ENCODE assay signal across 16 cellular contexts in the genomic region with DNA sequence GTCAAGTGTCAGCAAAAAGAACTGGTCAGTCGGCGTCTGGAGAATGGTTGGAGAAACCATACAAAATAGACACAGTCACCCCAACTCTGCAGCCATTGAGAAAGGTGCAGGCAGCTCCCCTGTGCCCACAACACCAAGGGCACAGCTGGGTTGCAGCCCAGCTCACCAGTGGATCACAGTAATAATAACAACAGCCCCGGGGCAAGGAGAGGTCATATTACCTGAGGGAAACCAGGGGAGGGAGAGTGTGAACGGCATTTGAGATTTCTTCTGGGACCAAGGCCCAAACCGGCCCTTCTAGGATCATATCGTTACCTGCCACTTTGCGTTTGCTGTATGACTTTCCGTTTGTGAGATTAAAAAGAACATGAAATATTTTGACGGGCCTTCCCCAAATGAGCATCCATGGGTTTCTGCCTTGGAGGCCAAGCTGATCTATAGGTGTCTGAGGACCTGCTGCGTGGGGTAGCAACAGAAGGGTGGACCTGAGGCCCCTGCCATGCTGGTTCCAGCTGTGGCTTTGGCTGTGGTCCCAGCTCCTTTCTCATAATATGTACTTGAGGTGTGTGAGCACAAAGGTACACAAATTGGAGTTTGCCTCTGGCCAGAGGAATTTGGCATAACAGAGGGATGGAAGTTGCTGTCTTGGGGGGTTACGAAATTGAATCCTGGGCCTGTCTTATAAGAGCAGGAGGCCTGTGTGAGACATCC.
DNase-seq lines count a peak whose midpoint lies in the region; ATAC-seq and TF ChIP-seq lines count a peak whose summit lies in the region.
"Had no signal": no experiment of that assay in that cellular context is flagged by ENCODE, and none has a peak within 500 bp of the region (broad histone marks: within the 10 kb centered on the region; RNA-seq: fewer than 3 reads in every experiment).

No MANE protein-coding gene starts in this region.

- H3K4me3 Mint-ChIP-seq in endodermal cell (no peak overlapping the region), progenitor cell of endocrine pancreas (ENCODE audit: low read depth) (no peak overlapping the region)
- H3K4me3 Mint-ChIP-seq: IgD-negative memory B cell had no signal

- POLR2A ChIA-PET in HEK293 (lab: Yijun Ruan, JAX): no interaction called here

- H3K9ac ChIP-seq in endodermal cell (ENCODE audit: extremely low read depth, low read length, poor library complexity, severe bottlenecking) (no peak overlapping the region), colonic mucosa (ENCODE audit: low read depth in 2 of 2, low read length in 2 of 2) (no peak overlapping the region)

- intact Hi-C loops in colonic mucosa (cut with DNase I): no loop called here

- H3K27me3 ChIP-seq in endodermal cell (ENCODE audit: control insufficient read depth, insufficient read depth, low read length, poor library complexity, severe bottlenecking) (no peaks in the 10 kb centered on the region), colonic mucosa (no peaks in the 10 kb centered on the region)
- H3K27me3 ChIP-seq: right lobe of liver had no signal

- H3K4me1 ChIP-seq in HEK293 (ENCODE audit: control insufficient read depth, insufficient read depth, low read length) (peaks cover 7% of the 10 kb centered on the region; the same call in 1 of the 2 replicates), endodermal cell (ENCODE audit: control insufficient read depth, insufficient read depth, low read length) (no peaks in the 10 kb centered on the region), colonic mucosa (no peaks in the 10 kb centered on the region)

- CTCF ChIA-PET in HEK293 (lab: Yijun Ruan, JAX): interaction anchor here (0.6 kb wide), 2 partner anchors 161 to 406 kb away, joined by 3 to 4 read pairs; no protein-coding TSS in a partner anchor

- no peaks in the 10 kb centered on the region for H3K9me3 ChIP-seq in HEK293 (ENCODE audit: control insufficient read depth, insufficient read depth, low read depth, low read length)
- no peaks in the 10 kb centered on the region for H3K9me3 ChIP-seq in endodermal cell (ENCODE audit: control insufficient read depth, low read length)
- no peaks in the 10 kb centered on the region for H3K9me3 ChIP-seq in colonic mucosa
- H3K9me3 ChIP-seq: right lobe of liver, thoracic aorta had no signal

- TF ChIP-seq CTCF in HEK293 (tag by site-specific recombination; IDR thresholded peaks at IDR 0.05) (no peak), endodermal cell (conservative IDR thresholded peaks at IDR 0.05) (no peak), progenitor cell of endocrine pancreas (IDR thresholded peaks at IDR 0.05; ENCODE audit: unreplicated experiment) (no peak), colonic mucosa (IDR thresholded peaks at IDR 0.05) (no peak), GM10266 (IDR thresholded peaks at IDR 0.05; ENCODE audit: control insufficient read depth, insufficient read depth, low read depth, missing control alignments) (no peak)

- DNase-seq in NCI-H2196 treated with DMSO at 0.1 percent for 48 hours (lab: John Stamatoyannopoulos, UW; ENCODE audit: unreplicated experiment) (peak; percentile 13), endodermal cell (no peak), progenitor cell of endocrine pancreas (ENCODE audit: low spot score, unreplicated experiment) (no peak), colonic mucosa (no peak), GM10266 (ENCODE audit: extremely low spot score) (no peak)
- DNase-seq: activated T-cell treated with anti-CD3 and anti-CD28 coated beads, Interleukin-2, amount 50 U/mL, for 48 hours; NCI-H526; right lobe of liver had no signal

- H3K36me3 Mint-ChIP-seq in endodermal cell (ENCODE audit: low read depth) (peaks cover 15% of the 10 kb centered on the region), progenitor cell of endocrine pancreas (ENCODE audit: insufficient read depth) (peaks cover 2% of the 10 kb centered on the region)

- WGBS in endodermal cell (ENCODE audit: insufficient coverage in 1 of 2, insufficient read length in 1 of 2), 2 experiments: 92 to 94% methylated on average over 9 to 11 of the region's 11 CpGs

- no peaks in the 10 kb centered on the region for H3K36me3 ChIP-seq in HEK293 (ENCODE audit: control insufficient read depth in 2 of 2, insufficient read depth in 1 of 2, low read length in 2 of 2)
- no peaks in the 10 kb centered on the region for H3K36me3 ChIP-seq in endodermal cell (ENCODE audit: control insufficient read depth, insufficient read depth, low read length)
- H3K36me3 ChIP-seq in colonic mucosa: no peaks in the 10 kb centered on the region
- H3K36me3 ChIP-seq: right lobe of liver, thoracic aorta had no signal

- H3K4me1 Mint-ChIP-seq in endodermal cell (peaks cover 9% of the 10 kb centered on the region), progenitor cell of endocrine pancreas (ENCODE audit: low read depth) (peaks cover 10% of the 10 kb centered on the region)

- no peak overlapping the region for H3K4me3 ChIP-seq in HEK293 (ENCODE audit: low read depth, low read length)
- no peak overlapping the region for H3K4me3 ChIP-seq in endodermal cell (ENCODE audit: low read length)
- H3K4me3 ChIP-seq in colonic mucosa: no peak overlapping the region
- H3K4me3 ChIP-seq: GM12878, right lobe of liver, SK-N-MC, thoracic aorta had no signal

- ATAC-seq in HG03139 (IDR thresholded peaks at IDR 0.05; ENCODE audit: unreplicated experiment) (no peak), esophagus mucosa (no peak)
- ATAC-seq: activated CD4-positive, CD25-positive, alpha-beta regulatory T cell treated with anti-CD3 and anti-CD28 coated beads, Interleukin-2, amount 50 U/mL, for 24 hours; GM12878 had no signal

- peak overlapping the region; percentile 62 for H3K27ac Mint-ChIP-seq in endodermal cell
- H3K27ac Mint-ChIP-seq in progenitor cell of endocrine pancreas: peak overlapping the region; percentile 23

- no peak overlapping the region for H3K27ac ChIP-seq in HEK293 (ENCODE audit: extremely low read depth, low read depth, low read length)
- no peak overlapping the region for H3K27ac ChIP-seq in endodermal cell (ENCODE audit: low read depth, low read length)
- H3K27ac ChIP-seq in colonic mucosa: no peak overlapping the region
- H3K27ac ChIP-seq: right lobe of liver, SK-N-MC, thoracic aorta had no signal

- no peaks in the 10 kb centered on the region for H3K9me3 Mint-ChIP-seq in endodermal cell
- H3K9me3 Mint-ChIP-seq in progenitor cell of endocrine pancreas (ENCODE audit: low read depth): no peaks in the 10 kb centered on the region
- H3K9me3 Mint-ChIP-seq: IgD-negative memory B cell had no signal

- H3K27me3 Mint-ChIP-seq in endodermal cell (ENCODE audit: insufficient read depth) (no peaks in the 10 kb centered on the region), progenitor cell of endocrine pancreas (no peaks in the 10 kb centered on the region)
- H3K27me3 Mint-ChIP-seq: IgD-negative memory B cell had no signal

TF ChIP-seq in HEK293, 187 proteins besides CTCF, POLR2A, EP300 and RAD21:
- peak; percentile 24; the same call in 1 of the 2 replicates for TF ChIP-seq GLIS1 (tag by site-specific recombination; IDR thresholded peaks at IDR 0.05)
- TF ChIP-seq ZIC2 (tag by site-specific recombination; IDR thresholded peaks at IDR 0.05): peak; percentile 61
- TF ChIP-seq, protein P1, sequence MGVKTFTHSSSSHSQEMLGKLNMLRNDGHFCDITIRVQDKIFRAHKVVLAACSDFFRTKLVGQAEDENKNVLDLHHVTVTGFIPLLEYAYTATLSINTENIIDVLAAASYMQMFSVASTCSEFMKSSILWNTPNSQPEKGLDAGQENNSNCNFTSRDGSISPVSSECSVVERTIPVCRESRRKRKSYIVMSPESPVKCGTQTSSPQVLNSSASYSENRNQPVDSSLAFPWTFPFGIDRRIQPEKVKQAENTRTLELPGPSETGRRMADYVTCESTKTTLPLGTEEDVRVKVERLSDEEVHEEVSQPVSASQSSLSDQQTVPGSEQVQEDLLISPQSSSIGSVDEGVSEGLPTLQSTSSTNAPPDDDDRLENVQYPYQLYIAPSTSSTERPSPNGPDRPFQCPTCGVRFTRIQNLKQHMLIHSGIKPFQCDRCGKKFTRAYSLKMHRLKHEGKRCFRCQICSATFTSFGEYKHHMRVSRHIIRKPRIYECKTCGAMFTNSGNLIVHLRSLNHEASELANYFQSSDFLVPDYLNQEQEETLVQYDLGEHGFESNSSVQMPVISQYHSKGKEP (tag by site-specific recombination; IDR thresholded peaks at IDR 0.05): no peak
- no peak for TF ChIP-seq ZNF114 (tag by site-specific recombination; IDR thresholded peaks at IDR 0.05)
- TF ChIP-seq ZNF366 (tag by site-specific recombination; conservative IDR thresholded peaks at IDR 0.05): no peak
